16 cellular contexts compared by ENCODE assay signal in the genomic region with DNA sequence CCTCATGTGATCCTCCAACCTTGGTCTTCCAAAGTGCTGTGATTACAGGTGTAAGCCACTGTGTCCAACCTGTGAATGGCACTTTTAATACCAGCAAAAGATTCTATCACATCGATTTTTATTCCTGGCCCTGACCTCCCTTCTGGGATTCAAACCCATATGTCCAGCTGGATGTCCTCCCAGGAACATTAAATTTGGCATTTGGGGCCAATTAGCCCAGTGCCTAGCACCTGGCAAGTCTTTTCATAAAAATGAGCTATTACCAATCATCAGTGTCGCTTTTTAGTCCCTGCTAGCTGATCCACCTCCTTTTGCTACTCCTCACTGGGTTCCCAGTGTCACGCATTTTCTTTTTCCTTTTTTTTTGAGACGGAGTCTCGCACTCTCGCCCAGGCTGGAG. TPM values are rescaled to one million over a fixed set of nuclear protein-coding genes. Genes with fewer than 3 reads are reported as not detected.
DNase-seq lines count a peak whose midpoint lies in the region; ATAC-seq and TF ChIP-seq lines count a peak whose summit lies in the region.
"Had no signal": no experiment of that assay in that cellular context is flagged by ENCODE, and none has a peak within 500 bp of the region (broad histone marks: within the 10 kb centered on the region; RNA-seq: fewer than 3 reads in every experiment).

No MANE protein-coding gene starts in this region.

- H3K9me3 ChIP-seq in CD4-positive, alpha-beta T cell (ENCODE audit: control insufficient read depth, low read length) = no peaks in the 10 kb centered on the region
- H3K9me3 ChIP-seq in HEK293 (ENCODE audit: control insufficient read depth, insufficient read depth, low read depth, low read length) = no peaks in the 10 kb centered on the region
- no peaks in the 10 kb centered on the region for H3K9me3 ChIP-seq in neural progenitor cell (ENCODE audit: low read depth)

- H3F3A ChIP-seq in neural progenitor cell (ENCODE audit: low read depth) = peaks cover 11% of the 10 kb centered on the region

- H3K36me3 ChIP-seq in HEK293 (ENCODE audit: control insufficient read depth in 2 of 2, insufficient read depth in 1 of 2, low read length in 2 of 2) (peaks cover under 1 to 6% of the 10 kb centered on the region in 2 experiments; a peak in 2 of 3 replicates), neural progenitor cell (no peaks in the 10 kb centered on the region)

- peaks cover 21% of the 10 kb centered on the region for H3K79me2 ChIP-seq in neural progenitor cell (ENCODE audit: low read depth)

- H2AFZ ChIP-seq in neural progenitor cell (replicated peaks) = no peak overlapping the region

- no peaks in the 10 kb centered on the region for H3K27me3 Mint-ChIP-seq in CD4-positive, alpha-beta T cell
- H3K27me3 Mint-ChIP-seq in neural progenitor cell (ENCODE audit: insufficient read depth, low read depth) (peaks cover 7% of the 10 kb centered on the region), chondrocyte (ENCODE audit: low read depth) (no peaks in the 10 kb centered on the region)
- H3K27me3 Mint-ChIP-seq in effector memory CD8-positive, alpha-beta T cell = no peaks in the 10 kb centered on the region

- H3K4me3 Mint-ChIP-seq in CD4-positive, alpha-beta T cell = peak overlapping the region; percentile 7
- no peak overlapping the region for H3K4me3 Mint-ChIP-seq in neural progenitor cell
- H3K4me3 Mint-ChIP-seq in chondrocyte (ENCODE audit: unreplicated experiment) = no peak overlapping the region
- H3K4me3 Mint-ChIP-seq in effector memory CD8-positive, alpha-beta T cell = no peak overlapping the region
- H3K4me3 Mint-ChIP-seq: HFFc6 had no signal

- no peak overlapping the region for H3K4me2 ChIP-seq in neural progenitor cell
- H3K4me2 ChIP-seq: BLaER1 treated with 17β-estradiol and CSF1 and Interleukin-3, amounts not matched to agents 10 nM and 100 nM had no signal

- POLR2A ChIA-PET in CD4-positive, alpha-beta T cell (lab: Charles Lee) = interaction anchor here (0.6 to 0.9 kb wide), 3 partner anchors 15 to 46 kb away, joined by 3 to 4 read pairs (median 4); no protein-coding TSS in a partner anchor
- POLR2A ChIA-PET in HEK293 (lab: Yijun Ruan, JAX) = no interaction called here
- POLR2A ChIA-PET in RWPE1 (lab: Yijun Ruan, JAX; ENCODE audit: low non-redundant PET) = no interaction called here

- H3K4me1 Mint-ChIP-seq in CD4-positive, alpha-beta T cell (ENCODE audit: low read depth) = peaks cover 25% of the 10 kb centered on the region
- peaks cover 12% of the 10 kb centered on the region for H3K4me1 Mint-ChIP-seq in neural progenitor cell
- H3K4me1 Mint-ChIP-seq in chondrocyte (ENCODE audit: low read depth) = peaks cover 27% of the 10 kb centered on the region
- H3K4me1 Mint-ChIP-seq in effector memory CD8-positive, alpha-beta T cell (ENCODE audit: low read depth in 2 of 2) = peaks cover 7 to 19% of the 10 kb centered on the region in 2 donors

- peaks cover 13% of the 10 kb centered on the region for H3K36me3 Mint-ChIP-seq in CD4-positive, alpha-beta T cell (ENCODE audit: low read depth)
- no peaks in the 10 kb centered on the region for H3K36me3 Mint-ChIP-seq in neural progenitor cell
- H3K36me3 Mint-ChIP-seq in chondrocyte (ENCODE audit: low read depth) = no peaks in the 10 kb centered on the region
- H3K36me3 Mint-ChIP-seq in effector memory CD8-positive, alpha-beta T cell (ENCODE audit: insufficient read depth) = no peaks in the 10 kb centered on the region
- H3K36me3 Mint-ChIP-seq: CD4-positive, CD25-positive, alpha-beta regulatory T cell had no signal

- H3K4me3 ChIP-seq in HEK293 (ENCODE audit: low read depth, low read length) (no peak overlapping the region), neural progenitor cell (no peak overlapping the region)
- H3K4me3 ChIP-seq: BLaER1 treated with 17β-estradiol and CSF1 and Interleukin-3, amounts not matched to agents 10 nM and 100 nM had no signal

- no peak overlapping the region for H3K27ac ChIP-seq in CD4-positive, alpha-beta T cell (ENCODE audit: low read depth, low read length)
- H3K27ac ChIP-seq in HEK293 (ENCODE audit: extremely low read depth, low read depth, low read length) (no peak overlapping the region), RWPE1 (peak overlapping the region; percentile 83), neural progenitor cell (no peak overlapping the region)
- H3K27ac ChIP-seq: BLaER1 treated with 17β-estradiol and CSF1 and Interleukin-3, amounts not matched to agents 10 nM and 100 nM; HL-60 had no signal

- CTCF ChIA-PET in CD4-positive, alpha-beta T cell (lab: Charles Lee) = no interaction called here
- CTCF ChIA-PET in HEK293 (lab: Yijun Ruan, JAX) (interaction anchor here (0.7 to 1.4 kb wide), 4 partner anchors 9 to 24 kb away, joined by 3 to 8 read pairs (median 4); no protein-coding TSS in a partner anchor), RWPE1 (lab: Yijun Ruan, JAX) (interaction anchor here (0.8 kb wide), 1 partner anchor 34 kb away, joined by 5 read pairs; no protein-coding TSS in a partner anchor)

- H3K27ac Mint-ChIP-seq in CD4-positive, alpha-beta T cell = no peak overlapping the region
- H3K27ac Mint-ChIP-seq in neural progenitor cell = peak overlapping the region; percentile 53
- no peak overlapping the region for H3K27ac Mint-ChIP-seq in chondrocyte (ENCODE audit: unreplicated experiment)
- H3K27ac Mint-ChIP-seq in effector memory CD8-positive, alpha-beta T cell = no peak overlapping the region
- H3K27ac Mint-ChIP-seq: HFFc6 had no signal

- H3K9ac ChIP-seq in neural progenitor cell = no peak overlapping the region
- H3K9ac ChIP-seq: BLaER1 treated with 17β-estradiol and CSF1 and Interleukin-3, amounts not matched to agents 10 nM and 100 nM had no signal

- no peak for ATAC-seq in CD4-positive, alpha-beta T cell (ENCODE audit: poor library complexity)
- no peak for ATAC-seq in effector memory CD8-positive, alpha-beta T cell (replicated peaks)

- DNase-seq in CD4-positive, alpha-beta T cell = no peak
- no peak for DNase-seq in RWPE1 (ENCODE audit: low spot score)
- DNase-seq in neural progenitor cell (ENCODE audit: low spot score) = no peak
- DNase-seq in chondrocyte (ENCODE audit: low spot score) = no peak
- no peak for DNase-seq in activated CD4-positive, alpha-beta T cell treated with anti-CD3 and anti-CD28 coated beads for 48 hours
- no peak for DNase-seq in effector memory CD8-positive, alpha-beta T cell
- DNase-seq: ACHN; Calu3; CD4-positive, CD25-positive, alpha-beta regulatory T cell; DMS 273 treated with DMSO at 0.1 percent for 48 hours; GOT3; H9; HFFc6 had no signal

- no peak for TF ChIP-seq CTCF in CD4-positive, alpha-beta T cell (IDR thresholded peaks at IDR 0.05)
- no peak for TF ChIP-seq CTCF in HEK293 (tag by site-specific recombination; IDR thresholded peaks at IDR 0.05)
- TF ChIP-seq CTCF in RWPE1 (conservative IDR thresholded peaks at IDR 0.05; ENCODE audit: low read depth) = no peak
- TF ChIP-seq CTCF in neural progenitor cell (IDR thresholded peaks at IDR 0.05) = no peak
- TF ChIP-seq CTCF in chondrocyte (IDR thresholded peaks at IDR 0.05) = no peak

- H3K4me1 ChIP-seq in HEK293 (ENCODE audit: control insufficient read depth, insufficient read depth, low read length) (no peaks in the 10 kb centered on the region), neural progenitor cell (peaks cover 5% of the 10 kb centered on the region)

- intact Hi-C loops in CD4-positive, alpha-beta T cell (cut with DNase I, micrococcal nuclease) = loop anchor here in 1 of 2 experiments (5.0 kb wide), 1 partner anchor 281 kb away; a partner anchor contains a TSS

- no peaks in the 10 kb centered on the region for H3K9me3 Mint-ChIP-seq in CD4-positive, alpha-beta T cell
- no peaks in the 10 kb centered on the region for H3K9me3 Mint-ChIP-seq in neural progenitor cell
- no peaks in the 10 kb centered on the region for H3K9me3 Mint-ChIP-seq in chondrocyte (ENCODE audit: low read depth)
- no peaks in the 10 kb centered on the region for H3K9me3 Mint-ChIP-seq in effector memory CD8-positive, alpha-beta T cell
- H3K9me3 Mint-ChIP-seq: CD4-positive, CD25-positive, alpha-beta regulatory T cell; H9; HFFc6 had no signal

- no peaks in the 10 kb centered on the region for H3K27me3 ChIP-seq in CD4-positive, alpha-beta T cell (ENCODE audit: control insufficient read depth, insufficient read depth, low read length)
- H3K27me3 ChIP-seq in neural progenitor cell = peaks cover 4% of the 10 kb centered on the region
- H3K27me3 ChIP-seq: BLaER1 treated with 17β-estradiol and CSF1 and Interleukin-3, amounts not matched to agents 10 nM and 100 nM had no signal

- peaks cover 4% of the 10 kb centered on the region for H4K20me1 ChIP-seq in neural progenitor cell (ENCODE audit: low read depth)

TF ChIP-seq in HEK293, 187 proteins besides CTCF, POLR2A, EP300 and RAD21:
- TF ChIP-seq ZNF394 (tag by site-specific recombination; IDR thresholded peaks at IDR 0.05; ENCODE audit: borderline replicate concordance) (peak; percentile 66; the same call in 1 of the 2 replicates), ZNF121 (tag by site-specific recombination; IDR thresholded peaks at IDR 0.05) (no peak)
- TF ChIP-seq, protein P1, sequence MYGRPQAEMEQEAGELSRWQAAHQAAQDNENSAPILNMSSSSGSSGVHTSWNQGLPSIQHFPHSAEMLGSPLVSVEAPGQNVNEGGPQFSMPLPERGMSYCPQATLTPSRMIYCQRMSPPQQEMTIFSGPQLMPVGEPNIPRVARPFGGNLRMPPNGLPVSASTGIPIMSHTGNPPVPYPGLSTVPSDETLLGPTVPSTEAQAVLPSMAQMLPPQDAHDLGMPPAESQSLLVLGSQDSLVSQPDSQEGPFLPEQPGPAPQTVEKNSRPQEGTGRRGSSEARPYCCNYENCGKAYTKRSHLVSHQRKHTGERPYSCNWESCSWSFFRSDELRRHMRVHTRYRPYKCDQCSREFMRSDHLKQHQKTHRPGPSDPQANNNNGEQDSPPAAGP (tag by site-specific recombination; IDR thresholded peaks at IDR 0.05) = 0 out of 2 replicates have a peak, but pooled peaks have one; percentile 22

RNA-seq across cellular contexts. Expression of a gene that starts 2.6 kb away (rescaled TPM):
- total RNA-seq in CD4-positive, alpha-beta T cell = 10 to 100 TPM; 23.1 to 24.5 TPM
- 18.7 and 28.1 TPM in 2 replicates for total RNA-seq in neural progenitor cell (ENCODE audit: low replicate concordance)
- 73.0 to 90.9 TPM (median 75.0 TPM) in 3 replicates for total RNA-seq in chondrocyte

RNA-seq across cellular contexts. Expression of a gene that starts 19.9 kb away (rescaled TPM):
- total RNA-seq in CD4-positive, alpha-beta T cell = 10 to 100 TPM; 17.8 to 20.5 TPM
- total RNA-seq in neural progenitor cell (ENCODE audit: low replicate concordance) (266 and 311 TPM in 2 replicates), chondrocyte (33.4 to 40.8 TPM (median 35.3 TPM) in 3 replicates)

RNA-seq across cellular contexts. Expression of a gene that starts 47.3 kb away (rescaled TPM):
- 10 to 100 TPM; 27.1 to 32.9 TPM for total RNA-seq in CD4-positive, alpha-beta T cell
- total RNA-seq in neural progenitor cell (ENCODE audit: low replicate concordance) (42.9 and 49.0 TPM in 2 replicates), chondrocyte (40.0 to 45.1 TPM (median 42.9 TPM) in 3 replicates)
